In the genomic region with DNA sequence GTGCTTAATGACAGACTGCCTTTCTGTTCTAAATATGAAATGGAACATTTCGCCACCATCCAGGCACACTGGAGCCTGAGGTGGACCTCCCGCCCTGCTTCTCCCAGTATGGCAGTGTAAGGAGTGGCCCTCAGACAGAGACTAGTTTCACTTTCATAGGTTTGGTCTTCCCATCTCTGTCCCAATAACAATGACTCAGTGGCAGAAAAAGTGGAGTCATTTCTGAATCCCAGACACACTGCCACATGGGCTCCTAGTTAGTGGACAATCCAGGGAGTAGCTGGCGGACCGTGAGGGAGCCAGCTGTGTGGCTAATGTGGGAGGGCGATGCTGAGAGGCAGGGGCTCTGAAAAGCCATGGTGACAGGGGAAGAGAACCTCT, we compare ENCODE assay signal across 14 cellular contexts.
A peak's percentile ranks its signal among the peaks of the same experiment; 100 is the strongest.
DNase-seq lines count a peak whose midpoint lies in the region; ATAC-seq, FAIRE-seq and TF ChIP-seq lines count a peak whose summit lies in the region.
"Had no signal": no experiment of that assay in that cellular context is flagged by ENCODE, and none has a peak within 500 bp of the region (broad histone marks: within the 10 kb centered on the region; RNA-seq: fewer than 3 reads in every experiment).

No MANE protein-coding gene starts in this region.

- no peak for DNase-seq in activated CD8-positive, alpha-beta T cell treated with anti-CD3 and anti-CD28 coated beads for 36 hours
- no peak for DNase-seq in activated CD8-positive, alpha-beta T cell treated with anti-CD3 and anti-CD28 coated beads, Interleukin-2, amount 10 ng/mL, durations not matched to agents 7 days and 5 days
- DNase-seq in activated T-cell treated with anti-CD3 and anti-CD28 coated beads, Interleukin-2, amount 50 U/mL, for 48 hours: peak; percentile 24 to 33
- DNase-seq in heart left ventricle: peak in 2 of 5 donors; percentile 47 to 78
- DNase-seq in thoracic aorta (ENCODE audit: low spot score): peak; percentile 43
- DNase-seq in frontal cortex (ENCODE audit: low spot score in 2 of 2): no peak
- DNase-seq: mesendoderm, NCI-H1092 had no signal

- FAIRE-seq in frontal cortex (lab: Jason Lieb, UNC): no peak
- FAIRE-seq: endometrium, GM12878, urothelium cell line had no signal

- no peak for TF ChIP-seq POLR2A in heart left ventricle (IDR thresholded peaks at IDR 0.05)

- H3K27me3 Mint-ChIP-seq in activated CD8-positive, alpha-beta T cell treated with anti-CD3 and anti-CD28 coated beads for 36 hours: no peaks in the 10 kb centered on the region
- H3K27me3 Mint-ChIP-seq in activated CD8-positive, alpha-beta T cell treated with anti-CD3 and anti-CD28 coated beads, Interleukin-2, amount 10 ng/mL, durations not matched to agents 7 days and 5 days (ENCODE audit: low read depth): peaks cover 2% of the 10 kb centered on the region

- H3K27ac ChIP-seq in heart left ventricle (peak overlapping the region; percentile 79 to 96 (median 88)), thoracic aorta (peak overlapping the region; percentile 89 to 92)
- H3K27ac ChIP-seq: SK-N-MC had no signal

- ATAC-seq in activated CD8-positive, alpha-beta T cell treated with anti-CD3 and anti-CD28 coated beads for 36 hours: no peak
- ATAC-seq in activated CD8-positive, alpha-beta T cell treated with anti-CD3 and anti-CD28 coated beads, Interleukin-2, amount 10 ng/mL, durations not matched to agents 7 days and 5 days: no peak
- ATAC-seq in heart left ventricle (peak; percentile 73 to 91 (median 86)), thoracic aorta (ENCODE audit: insufficient number of reproducible peaks, low FRiP score, low read depth) (peak; percentile 77), GM21528 (IDR thresholded peaks at IDR 0.05; ENCODE audit: low FRiP score, unreplicated experiment) (no peak), HG03354 (IDR thresholded peaks at IDR 0.05; ENCODE audit: poor library complexity, severe bottlenecking, unreplicated experiment) (no peak)

- intact Hi-C loops in activated CD8-positive, alpha-beta T cell treated with anti-CD3 and anti-CD28 coated beads for 36 hours (cut with micrococcal nuclease): no loop called here
- intact Hi-C loops in heart left ventricle (cut with DNase I): loop anchor here in 1 of 10 donors (2.0 kb wide), 1 partner anchor 66 kb away; no protein-coding TSS in a partner anchor

- WGBS in heart left ventricle, 4 donors: 61 to 84% (median 71%) methylated on average over 5 of the region's 5 CpGs

- POLR2A ChIA-PET in activated CD8-positive, alpha-beta T cell treated with anti-CD3 and anti-CD28 coated beads for 36 hours (lab: Charles Lee): no interaction called here
- POLR2A ChIA-PET in activated CD8-positive, alpha-beta T cell treated with anti-CD3 and anti-CD28 coated beads, Interleukin-2, amount 10 ng/mL, durations not matched to agents 7 days and 5 days (lab: Charles Lee): no interaction called here

- H3K27ac Mint-ChIP-seq in activated CD8-positive, alpha-beta T cell treated with anti-CD3 and anti-CD28 coated beads for 36 hours: peak overlapping the region; percentile 60
- no peak overlapping the region for H3K27ac Mint-ChIP-seq in activated CD8-positive, alpha-beta T cell treated with anti-CD3 and anti-CD28 coated beads, Interleukin-2, amount 10 ng/mL, durations not matched to agents 7 days and 5 days

- H3K9me3 Mint-ChIP-seq in activated CD8-positive, alpha-beta T cell treated with anti-CD3 and anti-CD28 coated beads for 36 hours: no peaks in the 10 kb centered on the region
- H3K9me3 Mint-ChIP-seq in activated CD8-positive, alpha-beta T cell treated with anti-CD3 and anti-CD28 coated beads, Interleukin-2, amount 10 ng/mL, durations not matched to agents 7 days and 5 days (ENCODE audit: insufficient read depth): no peaks in the 10 kb centered on the region

- CTCF ChIA-PET in activated CD8-positive, alpha-beta T cell treated with anti-CD3 and anti-CD28 coated beads for 36 hours (lab: Charles Lee): interaction anchor here (4.7 kb wide), 1 partner anchor 46 kb away, joined by 25 read pairs; no protein-coding TSS in a partner anchor
- CTCF ChIA-PET in activated CD8-positive, alpha-beta T cell treated with anti-CD3 and anti-CD28 coated beads, Interleukin-2, amount 10 ng/mL, durations not matched to agents 7 days and 5 days (lab: Charles Lee): no interaction called here

- no peak overlapping the region for H3K4me3 Mint-ChIP-seq in activated CD8-positive, alpha-beta T cell treated with anti-CD3 and anti-CD28 coated beads for 36 hours
- no peak overlapping the region for H3K4me3 Mint-ChIP-seq in activated CD8-positive, alpha-beta T cell treated with anti-CD3 and anti-CD28 coated beads, Interleukin-2, amount 10 ng/mL, durations not matched to agents 7 days and 5 days

- H3K4me1 Mint-ChIP-seq in activated CD8-positive, alpha-beta T cell treated with anti-CD3 and anti-CD28 coated beads for 36 hours (ENCODE audit: low read depth): peaks cover 9% of the 10 kb centered on the region
- peaks cover 6% of the 10 kb centered on the region for H3K4me1 Mint-ChIP-seq in activated CD8-positive, alpha-beta T cell treated with anti-CD3 and anti-CD28 coated beads, Interleukin-2, amount 10 ng/mL, durations not matched to agents 7 days and 5 days (ENCODE audit: low read depth)

- H3K4me3 ChIP-seq in heart left ventricle (peak overlapping the region in 5 of 12 donors; percentile 7 to 24 (median 12)), thoracic aorta (peak overlapping the region; percentile 50)
- H3K4me3 ChIP-seq: GM12878, SK-N-MC had no signal

- H3K36me3 Mint-ChIP-seq in activated CD8-positive, alpha-beta T cell treated with anti-CD3 and anti-CD28 coated beads for 36 hours (ENCODE audit: low read depth): no peaks in the 10 kb centered on the region
- H3K36me3 Mint-ChIP-seq in activated CD8-positive, alpha-beta T cell treated with anti-CD3 and anti-CD28 coated beads, Interleukin-2, amount 10 ng/mL, durations not matched to agents 7 days and 5 days (ENCODE audit: low read depth): no peaks in the 10 kb centered on the region

- TF ChIP-seq CTCF in activated CD8-positive, alpha-beta T cell treated with anti-CD3 and anti-CD28 coated beads for 36 hours (IDR thresholded peaks at IDR 0.05): no peak
- no peak for TF ChIP-seq CTCF in heart left ventricle (IDR thresholded peaks at IDR 0.05)
- no peak for TF ChIP-seq CTCF in thoracic aorta (IDR thresholded peaks at IDR 0.05)

- peaks cover 4 to 47% (median 19%) of the 10 kb centered on the region in 12 donors for H3K4me1 ChIP-seq in heart left ventricle
- H3K4me1 ChIP-seq in thoracic aorta (ENCODE audit: control insufficient read depth in 1 of 2, low read depth in 2 of 2): peaks cover 10 to 44% of the 10 kb centered on the region in 2 donors

- H3K36me3 ChIP-seq in heart left ventricle: no peaks in the 10 kb centered on the region
- no peaks in the 10 kb centered on the region for H3K36me3 ChIP-seq in thoracic aorta

- no peaks in the 10 kb centered on the region for H3K27me3 ChIP-seq in heart left ventricle
- H3K27me3 ChIP-seq in thoracic aorta (replicated peaks; ENCODE audit: insufficient read depth): no peaks in the 10 kb centered on the region

- H3K9me3 ChIP-seq in heart left ventricle (no peaks in the 10 kb centered on the region), thoracic aorta (no peaks in the 10 kb centered on the region)

Comparison
In these comparisons a context has a peak if more than half of its experiments do, and no peak if none do; other contexts are left out.
1. ATAC-seq: peak in heart left ventricle (4 of 4) and thoracic aorta (single experiment); none in activated CD8-positive, alpha-beta T cell treated with anti-CD3 and anti-CD28 coated beads for 36 hours (single experiment), activated CD8-positive, alpha-beta T cell treated with anti-CD3 and anti-CD28 coated beads, Interleukin-2, amount 10 ng/mL, durations not matched to agents 7 days and 5 days (single experiment), GM21528 (single experiment) and HG03354 (single experiment).
2. DNase-seq: peak in activated T-cell treated with anti-CD3 and anti-CD28 coated beads, Interleukin-2, amount 50 U/mL, for 48 hours (2 of 2) and thoracic aorta (single experiment); none in activated CD8-positive, alpha-beta T cell treated with anti-CD3 and anti-CD28 coated beads for 36 hours (single experiment), activated CD8-positive, alpha-beta T cell treated with anti-CD3 and anti-CD28 coated beads, Interleukin-2, amount 10 ng/mL, durations not matched to agents 7 days and 5 days (single experiment) and frontal cortex (0 of 2).